In the genomic region with DNA sequence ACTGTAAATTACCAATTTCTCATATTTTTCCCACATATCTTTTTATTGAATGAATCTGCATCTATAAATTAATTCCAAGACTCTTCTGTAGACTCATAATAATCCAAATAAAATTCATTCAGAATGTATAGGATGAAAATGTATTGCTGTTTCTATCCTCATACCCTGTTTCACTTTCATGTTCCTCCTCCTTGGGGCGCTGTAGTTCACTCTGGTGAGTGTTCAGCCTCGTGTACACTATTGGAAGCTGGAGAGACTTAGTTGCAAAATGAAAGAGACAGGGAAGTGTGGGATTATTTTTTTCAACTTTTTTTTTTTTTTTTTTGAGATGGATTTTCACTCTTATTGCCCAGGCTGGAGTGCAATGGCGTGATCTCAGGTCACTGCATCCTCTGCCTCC, we compare ENCODE assay signal across 10 cellular contexts.
DNase-seq lines count a peak whose midpoint lies in the region; ATAC-seq, FAIRE-seq and TF ChIP-seq lines count a peak whose summit lies in the region.
"Had no signal": no experiment of that assay in that cellular context is flagged by ENCODE, and none has a peak within 500 bp of the region (broad histone marks: within the 10 kb centered on the region; RNA-seq: fewer than 3 reads in every experiment).

No MANE protein-coding gene starts in this region.

- DNase-seq in cardiac muscle cell (ENCODE audit: low read depth in 1 of 2, low spot score in 1 of 2) (peak; percentile 45 to 51), heart left ventricle (no peak), mammary epithelial cell (peak; percentile 23), GM19239 (ENCODE audit: insufficient read length, low spot score) (no peak), NCI-H1105 (lab: John Stamatoyannopoulos, UW) (no peak), testis (no peak)
- DNase-seq: NCI-H446 had no signal

- H3K4me3 ChIP-seq in cardiac muscle cell = no peak overlapping the region
- no peak overlapping the region for H3K4me3 ChIP-seq in heart left ventricle
- H3K4me3 ChIP-seq in mammary epithelial cell (replicated peaks in 1 of 3; ENCODE audit: insufficient read depth in 1 of 3, low read depth in 2 of 3, low read length in 3 of 3) = no peak overlapping the region
- no peak overlapping the region for H3K4me3 ChIP-seq in testis
- H3K4me3 ChIP-seq: esophagus muscularis mucosa had no signal

- no peak overlapping the region for H3K4me2 ChIP-seq in mammary epithelial cell (ENCODE audit: insufficient read depth, low read depth, low read length)

- intact Hi-C loops in heart left ventricle (cut with DNase I) = loop anchor here in 8 of 10 donors (5.0 to 10.0 kb wide), 9 partner anchors 83 to 1986 kb away; no protein-coding TSS in a partner anchor
- intact Hi-C loops in mammary epithelial cell (cut with micrococcal nuclease) = loop anchor here (2.0 to 10.0 kb wide), 3 partner anchors 84 to 1126 kb away; no protein-coding TSS in a partner anchor
- intact Hi-C loops in testis (cut with DNase I; ENCODE audit: low total_unique reads) = no loop called here

- no peaks in the 10 kb centered on the region for H3K27me3 ChIP-seq in cardiac muscle cell
- H3K27me3 ChIP-seq in heart left ventricle = no peaks in the 10 kb centered on the region
- H3K27me3 ChIP-seq in mammary epithelial cell (ENCODE audit: insufficient read depth, low read length) = no peaks in the 10 kb centered on the region
- no peaks in the 10 kb centered on the region for H3K27me3 ChIP-seq in testis
- H3K27me3 ChIP-seq: esophagus muscularis mucosa had no signal

- TF ChIP-seq POLR2A in heart left ventricle (IDR thresholded peaks at IDR 0.05) = no peak
- no peak for TF ChIP-seq POLR2A in testis (IDR thresholded peaks at IDR 0.05)

- CTCF ChIA-PET in mammary epithelial cell (lab: Charles Lee; ENCODE audit: low non-redundant PET) = interaction anchor here (0.6 kb wide), 1 partner anchor 425 kb away, joined by 3 read pairs; no protein-coding TSS in a partner anchor

- in situ Hi-C loops in mammary epithelial cell (cut with MboI; ENCODE audit: low sequenced_read_pairs in 2 of 2) = loop anchor here (10.0 to 25.0 kb wide), 2 partner anchors 426 to 843 kb away; no protein-coding TSS in a partner anchor

- H2AFZ ChIP-seq in mammary epithelial cell (ENCODE audit: low read depth, low read length) = no peak overlapping the region

- H3K9ac ChIP-seq in mammary epithelial cell (ENCODE audit: insufficient read depth, low read length) = no peak overlapping the region

- no peaks in the 10 kb centered on the region for H4K20me1 ChIP-seq in mammary epithelial cell (ENCODE audit: insufficient read depth, low read length)

- ATAC-seq in heart left ventricle (no peak), GM21360 (IDR thresholded peaks at IDR 0.05; ENCODE audit: unreplicated experiment) (no peak)

- H3K36me3 ChIP-seq in cardiac muscle cell (no peaks in the 10 kb centered on the region), heart left ventricle (no peaks in the 10 kb centered on the region), mammary epithelial cell (ENCODE audit: insufficient read depth, low read length) (no peaks in the 10 kb centered on the region), testis (ENCODE audit: low read depth, missing control alignments) (no peaks in the 10 kb centered on the region)
- H3K36me3 ChIP-seq: esophagus muscularis mucosa had no signal

- no TSS peak for BruUV-seq in mammary epithelial cell (replicated peaks; lab: Mats Ljungman, UMichigan)

- H3K4me1 ChIP-seq in cardiac muscle cell (ENCODE audit: low read depth) (no peaks in the 10 kb centered on the region), heart left ventricle (no peaks in the 10 kb centered on the region), mammary epithelial cell (ENCODE audit: insufficient read depth, low read length) (no peaks in the 10 kb centered on the region), testis (no peaks in the 10 kb centered on the region)
- H3K4me1 ChIP-seq: esophagus muscularis mucosa had no signal

- no peaks in the 10 kb centered on the region for H3K9me3 ChIP-seq in cardiac muscle cell (ENCODE audit: low read depth)
- H3K9me3 ChIP-seq in heart left ventricle = peaks cover 0 to 18% (median 2%) of the 10 kb centered on the region in 12 donors
- H3K9me3 ChIP-seq in mammary epithelial cell (replicated peaks; ENCODE audit: insufficient read depth, low read length) = no peaks in the 10 kb centered on the region
- H3K9me3 ChIP-seq in testis = no peaks in the 10 kb centered on the region

- TF ChIP-seq CTCF in cardiac muscle cell (IDR thresholded peaks at IDR 0.05; ENCODE audit: low read depth, low read length) (peak; percentile 54), heart left ventricle (IDR thresholded peaks at IDR 0.05) (no peak), LNCAP (IDR thresholded peaks at IDR 0.05) (peak; percentile 42; the same call in 1 of the 2 replicates), mammary epithelial cell (conservative IDR thresholded peaks at IDR 0.05 in 1 of 2, IDR thresholded peaks at IDR 0.05 in 1 of 2; ENCODE audit: extremely low read depth in 1 of 2, insufficient read depth in 1 of 2, low read depth in 1 of 2, low read length in 2 of 2) (peak; percentile 54 to 63), testis (IDR thresholded peaks at IDR 0.05) (no peak)

- H3K27ac ChIP-seq in cardiac muscle cell (no peak overlapping the region), heart left ventricle (no peak overlapping the region), mammary epithelial cell (ENCODE audit: insufficient read depth, low read depth, low read length) (no peak overlapping the region), testis (no peak overlapping the region)
- H3K27ac ChIP-seq: esophagus muscularis mucosa had no signal

- dilution Hi-C loops in mammary epithelial cell (cut with HindIII; ENCODE audit: low sequenced_read_pairs) = no loop called here

- FAIRE-seq in GM19239 (lab: Jason Lieb, UNC) = no peak

- WGBS in heart left ventricle, 4 donors = 46 to 50% (median 50%) methylated on average over 3 of the region's 3 CpGs
- 38% methylated on average over 3 of the region's 3 CpGs for WGBS in mammary epithelial cell (ENCODE audit: low coverage, missing lambda C conversion rate)
- WGBS in testis, 2 donors = 60 to 73% methylated on average over 3 of the region's 3 CpGs

- H3K79me2 ChIP-seq in mammary epithelial cell (ENCODE audit: insufficient read depth, low read length) = no peaks in the 10 kb centered on the region

Comparison
In these comparisons a context has a peak if more than half of its experiments do, and no peak if none do; other contexts are left out.
1. DNase-seq: peak in cardiac muscle cell (2 of 2) and mammary epithelial cell (single experiment); none in heart left ventricle (0 of 5), GM19239 (single experiment), NCI-H1105 (single experiment) and testis (single experiment).
2. CTCF ChIP-seq: peak in cardiac muscle cell (single experiment), LNCAP (single experiment) and mammary epithelial cell (2 of 2); none in heart left ventricle (0 of 12) and testis (0 of 3).